8 cellular contexts compared by ENCODE assay signal in genomic region chr3:122382888-122383666, GRCh38. TPM values are rescaled to one million over a fixed set of nuclear protein-coding genes. Genes with fewer than 3 reads are reported as not detected.
DNase-seq lines count a peak whose midpoint lies in the region; ATAC-seq and TF ChIP-seq lines count a peak whose summit lies in the region.

MIX23 (minus strand) TSS chr3:122383231; CDS start chr3:122383224, 7 bp downstream.

- peak within 1 kb of the TSS; percentile 87 for H3K4me2 ChIP-seq in PC-3 (ENCODE audit: low read length)

- POLR2A ChIA-PET in CD8-positive, alpha-beta T cell (lab: Charles Lee): interaction anchor here (1.0 to 4.1 kb wide), 5 partner anchors 33 to 634 kb away, joined by 3 to 54 read pairs (median 10); partner anchors contain the start of genes DTX3L, GOLGB1, HSPBAP1 and KPNA1
- POLR2A ChIA-PET in PC-3 (lab: Charles Lee; ENCODE audit: unreplicated experiment): interaction anchor here (0.5 to 1.7 kb wide), 3 partner anchors 12 to 845 kb away, joined by 4 to 14 read pairs (median 4); partner anchors contain the start of gene WDR5B

- CTCF ChIA-PET in CD8-positive, alpha-beta T cell (lab: Charles Lee): interaction anchor here (1.6 to 2.3 kb wide), 4 partner anchors 10 to 297 kb away, joined by 4 to 11 read pairs (median 8); no protein-coding TSS in a partner anchor
- CTCF ChIA-PET in PC-3 (lab: Charles Lee): interaction anchor here (1.1 kb wide), 1 partner anchor 77 kb away, joined by 6 read pairs; no protein-coding TSS in a partner anchor

- H3K4me1 Mint-ChIP-seq in CD8-positive, alpha-beta T cell (ENCODE audit: low read depth): peaks cover 46% of the 10 kb centered on the region

- no peaks in the 10 kb centered on the region for H4K20me1 ChIP-seq in PC-3 (ENCODE audit: low read length)

- H3K9me3 ChIP-seq in CD8-positive, alpha-beta T cell (ENCODE audit: low read length): no peaks in the 10 kb centered on the region
- H3K9me3 ChIP-seq in PC-3 (ENCODE audit: low read length): no peaks in the 10 kb centered on the region
- no peaks in the 10 kb centered on the region for H3K9me3 ChIP-seq in mononuclear cell (ENCODE audit: low read depth, low read length)

- intact Hi-C loops in CD8-positive, alpha-beta T cell (cut with DNase I, micrococcal nuclease): loop anchor here (1.0 to 10.0 kb wide), 17 partner anchors 33 to 1788 kb away; partner anchors contain the start of genes EAF2 (in 2 of the 2), HCLS1 (in 2 of the 2), HSPBAP1 (in 2 of the 2) and IQCB1 (in 2 of the 2)
- intact Hi-C loops in PC-3 (cut with micrococcal nuclease): loop anchor here (1.0 kb wide), 1 partner anchor 33 kb away; the partner anchor contains the start of gene WDR5B

- TF ChIP-seq CTCF in CD8-positive, alpha-beta T cell (IDR thresholded peaks at IDR 0.05): no peak
- no peak for TF ChIP-seq CTCF in PC-3 (conservative IDR thresholded peaks at IDR 0.05; ENCODE audit: low read depth, low read length)
- TF ChIP-seq CTCF in epithelial cell of esophagus (IDR thresholded peaks at IDR 0.05; ENCODE audit: insufficient read depth, low read depth, low read length, missing control alignments): no peak

- peak within 1 kb of the TSS; percentile 89 for H2AFZ ChIP-seq in PC-3 (ENCODE audit: low read length)

- H3K4me3 Mint-ChIP-seq in CD8-positive, alpha-beta T cell: peak within 1 kb of the TSS; percentile 94

- H3K27me3 ChIP-seq in CD8-positive, alpha-beta T cell (ENCODE audit: insufficient read depth, low read length): no peaks in the 10 kb centered on the region
- H3K27me3 ChIP-seq in PC-3 (ENCODE audit: low read length): no peaks in the 10 kb centered on the region
- no peaks in the 10 kb centered on the region for H3K27me3 ChIP-seq in mononuclear cell (ENCODE audit: insufficient read depth, low read length)

- H3K36me3 Mint-ChIP-seq in CD8-positive, alpha-beta T cell: peaks cover 31% of the 10 kb centered on the region

- H3K4me1 ChIP-seq in CD8-positive, alpha-beta T cell (ENCODE audit: insufficient read depth, low read length): peaks cover 18% of the 10 kb centered on the region
- peaks cover 44% of the 10 kb centered on the region for H3K4me1 ChIP-seq in PC-3 (ENCODE audit: insufficient read depth, low read length)
- H3K4me1 ChIP-seq in mononuclear cell (ENCODE audit: insufficient read depth, low read length): peaks cover 23% of the 10 kb centered on the region

- H3K9me2 ChIP-seq in PC-3 (replicated peaks; ENCODE audit: low read length): no peaks in the 10 kb centered on the region

- peaks cover 95% of the 10 kb centered on the region for H3K79me2 ChIP-seq in PC-3 (ENCODE audit: low read length)

- peak; percentile 52 for ATAC-seq in CD8-positive, alpha-beta T cell
- peak; percentile 43 for ATAC-seq in GM21390 (IDR thresholded peaks at IDR 0.05; ENCODE audit: unreplicated experiment)
- peak; percentile 44 for ATAC-seq in PC-3

- peak within 1 kb of the TSS; percentile 91 for H3K4me3 ChIP-seq in CD8-positive, alpha-beta T cell (ENCODE audit: low read depth, low read length)
- peak within 1 kb of the TSS; percentile 67 for H3K4me3 ChIP-seq in Jurkat, Clone E6-1 (ENCODE audit: low read length)
- H3K4me3 ChIP-seq in PC-3 (ENCODE audit: low read length) (peak within 1 kb of the TSS; percentile 90), epithelial cell of esophagus (ENCODE audit: low read length) (peak within 1 kb of the TSS; percentile 89), mononuclear cell (ENCODE audit: low read length) (peak within 1 kb of the TSS; percentile 80)

- H3K36me3 ChIP-seq in CD8-positive, alpha-beta T cell (ENCODE audit: insufficient read depth, low read length): no peaks in the 10 kb centered on the region
- H3K36me3 ChIP-seq in PC-3 (ENCODE audit: low read depth, low read length): peaks cover 18% of the 10 kb centered on the region

- peak; percentile 71 to 87 (median 82) for DNase-seq in CD8-positive, alpha-beta T cell
- DNase-seq in Jurkat, Clone E6-1 (ENCODE audit: low read depth, low spot score): peak; percentile 83
- DNase-seq in PC-3 (peak; percentile 93), activated T-cell treated with anti-CD3 and anti-CD28 coated beads for 4 hours (peak; percentile 80), epithelial cell of esophagus (ENCODE audit: low read depth) (peak; percentile 82)
- DNase-seq in stimulated activated CD8-positive, alpha-beta memory T cell treated with anti-CD3 and anti-CD28 coated beads, Interleukin-4, amount 100 ng/mL, for 1 hour (ENCODE audit: low read depth in 2 of 2, low spot score in 1 of 2): peak; percentile 50 to 70

- H3K9me3 Mint-ChIP-seq in CD8-positive, alpha-beta T cell: no peaks in the 10 kb centered on the region

- H3K27ac Mint-ChIP-seq in CD8-positive, alpha-beta T cell: peak within 1 kb of the TSS; percentile 94

- H3K9ac ChIP-seq in PC-3 (ENCODE audit: low read length): peak within 1 kb of the TSS; percentile 90

- H3K27me3 Mint-ChIP-seq in CD8-positive, alpha-beta T cell (ENCODE audit: low read depth): no peaks in the 10 kb centered on the region

- no peaks in the 10 kb centered on the region for H3F3A ChIP-seq in PC-3 (ENCODE audit: low read length, unreplicated experiment)

- no TSS peak for BruUV-seq in PC-3 (replicated peaks; lab: Mats Ljungman, UMichigan)

- H3K27ac ChIP-seq in CD8-positive, alpha-beta T cell (ENCODE audit: low read depth, low read length): peak within 1 kb of the TSS; percentile 73
- H3K27ac ChIP-seq in PC-3 (ENCODE audit: low read length): peak within 1 kb of the TSS; percentile 40

RNA-seq across cellular contexts. Expression of gene MIX23, which starts in this region (rescaled TPM):
- 10 to 100 TPM; 17.2 to 18.2 TPM for total RNA-seq in CD8-positive, alpha-beta T cell
- 86.1 TPM for polyA plus RNA-seq in Jurkat, Clone E6-1 (2012; ENCODE audit: insufficient read depth, insufficient read length)
- total RNA-seq in PC-3 (2014; rRNA removed) (96.9 and 111 TPM in 2 replicates), mononuclear cell (16.1 TPM)

Comparison
In these comparisons a context has a peak if more than half of its experiments do, and no peak if none do; other contexts are left out.
1. Peak in every context shown above with its lines: DNase-seq, ATAC-seq, H3K4me3 ChIP-seq and H3K27ac ChIP-seq.